19 cellular contexts compared by ENCODE assay signal in the genomic region with DNA sequence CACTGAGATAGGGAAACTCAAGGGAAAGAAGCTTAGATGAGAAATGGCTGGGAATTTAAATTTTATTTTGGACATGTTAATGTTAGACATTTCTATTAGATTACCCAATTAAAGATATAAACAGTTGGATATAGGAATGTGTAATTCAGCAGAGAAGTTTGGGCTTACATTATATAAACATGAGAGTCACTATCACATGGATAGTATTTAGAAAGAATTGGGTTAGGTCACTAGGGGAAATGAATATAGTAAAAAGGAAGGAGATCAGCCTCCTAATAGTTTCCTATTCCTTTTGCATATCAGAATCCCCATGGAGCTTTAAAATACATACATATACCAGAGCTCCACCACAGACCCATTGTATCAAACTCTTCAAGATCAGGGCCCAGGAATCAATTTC. TPM values are rescaled to one million over a fixed set of nuclear protein-coding genes. Genes with fewer than 3 reads are reported as not detected.
DNase-seq lines count a peak whose midpoint lies in the region; ATAC-seq and TF ChIP-seq lines count a peak whose summit lies in the region.
"Had no signal": no experiment of that assay in that cellular context is flagged by ENCODE, and none has a peak within 500 bp of the region (broad histone marks: within the 10 kb centered on the region; RNA-seq: fewer than 3 reads in every experiment).

No MANE protein-coding gene starts in this region.

- peak overlapping the region in 1 of 2 experiments; percentile 61; a peak in 1 of 4 replicates for H4K8ac ChIP-seq in IMR-90 (ENCODE audit: low read depth in 2 of 2, low read length in 2 of 2)

- H3K4me2 ChIP-seq in IMR-90 (ENCODE audit: low read depth, low read length) = peak overlapping the region; percentile 75
- H3K4me2 ChIP-seq in PC-9 = no peak overlapping the region
- H3K4me2 ChIP-seq: BLaER1 had no signal

- peak overlapping the region; percentile 77 for H2BK120ac ChIP-seq in IMR-90 (ENCODE audit: low read depth, low read length)

- no peaks in the 10 kb centered on the region for H3F3A ChIP-seq in PC-9 (ENCODE audit: insufficient read depth, low read depth)

- H3K27me3 ChIP-seq in AG04450 (ENCODE audit: control insufficient read depth, insufficient read depth, low read length) (no peaks in the 10 kb centered on the region), IMR-90 (ENCODE audit: control insufficient read depth, insufficient read depth, low read length) (0 out of 2 replicates have a peak, but pooled peaks cover 2% of the 10 kb centered on the region), PC-9 (ENCODE audit: insufficient read depth, low read depth) (no peaks in the 10 kb centered on the region), body of pancreas (no peaks in the 10 kb centered on the region)
- H3K27me3 ChIP-seq: BLaER1 had no signal

- H3K9me3 ChIP-seq in AG04450 (ENCODE audit: control insufficient read depth, insufficient read depth, low read length) = no peaks in the 10 kb centered on the region
- H3K9me3 ChIP-seq in IMR-90 (ENCODE audit: control insufficient read depth, insufficient read depth, low read length) = no peaks in the 10 kb centered on the region
- H3K9me3 ChIP-seq in PC-9 (ENCODE audit: insufficient read depth, low read depth) = no peaks in the 10 kb centered on the region
- H3K9me3 ChIP-seq in body of pancreas = no peaks in the 10 kb centered on the region
- H3K9me3 ChIP-seq: BLaER1 had no signal

- H4K20me1 ChIP-seq in IMR-90 (ENCODE audit: insufficient read depth, low read length) (no peaks in the 10 kb centered on the region), PC-9 (ENCODE audit: insufficient read depth) (no peaks in the 10 kb centered on the region)
- H4K20me1 ChIP-seq: BLaER1 had no signal

- no peak overlapping the region for H2BK5ac ChIP-seq in IMR-90 (ENCODE audit: low read depth, low read length, poor library complexity, severe bottlenecking)

- H2AK9ac ChIP-seq in IMR-90 (replicated peaks; ENCODE audit: low read depth, low read length, poor library complexity) = no peak overlapping the region

- CTCF ChIA-PET in AG04450 (lab: Charles Lee) = interaction anchor here (0.9 kb wide), 1 partner anchor 20 kb away, joined by 6 read pairs; the partner anchor contains the start of gene CXCL3
- CTCF ChIA-PET in IMR-90 (lab: Yijun Ruan, JAX) = interaction anchor here (1.4 kb wide), 1 partner anchor 21 kb away, joined by 3 read pairs; the partner anchor contains the start of gene CXCL3
- CTCF ChIA-PET in HEK293T (lab: Yijun Ruan, JAX) = no interaction called here
- CTCF ChIA-PET in PC-9 (lab: Charles Lee) = no interaction called here

- H2AK5ac ChIP-seq in IMR-90 (ENCODE audit: low read depth, low read length) = no peak overlapping the region

- H3K4me3 ChIP-seq in AG04450 (ENCODE audit: low read depth, low read length) (no peak overlapping the region), IMR-90 (ENCODE audit: insufficient read depth, low read depth, low read length) (no peak overlapping the region), PC-9 (no peak overlapping the region), body of pancreas (no peak overlapping the region)
- H3K4me3 ChIP-seq: BLaER1, GM12878, GM23248 had no signal

- ATAC-seq in IMR-90 (ENCODE audit: low read depth) (peak; percentile 94), body of pancreas (no peak)
- no peak for ATAC-seq in activated CD4-positive, CD25-positive, alpha-beta regulatory T cell treated with anti-CD3 and anti-CD28 coated beads, Interleukin-2, amount 50 U/mL, for 24 hours

- no TSS peak for BruUV-seq in IMR-90 (replicated peaks; lab: Mats Ljungman, UMichigan)
- BruUV-seq in PC-9 (replicated peaks; lab: Mats Ljungman, UMichigan) = no TSS peak

- TF ChIP-seq CTCF in AG04450 (IDR thresholded peaks at IDR 0.05; ENCODE audit: low read depth, low read length) (no peak), IMR-90 (conservative IDR thresholded peaks at IDR 0.05; ENCODE audit: low read depth, low read length) (no peak), PC-9 (conservative IDR thresholded peaks at IDR 0.05) (no peak), body of pancreas (IDR thresholded peaks at IDR 0.05) (no peak)

- H2AFZ ChIP-seq in IMR-90 (replicated peaks; ENCODE audit: low read length, poor library complexity) (no peak overlapping the region), PC-9 (no peak overlapping the region)
- H2AFZ ChIP-seq: GM23248 had no signal

- peak overlapping the region; percentile 38; the same call in 1 of the 2 replicates for H3K4ac ChIP-seq in IMR-90 (ENCODE audit: low read depth, low read length)

- no peak for TF ChIP-seq POLR2A in IMR-90 (IDR thresholded peaks at IDR 0.05; ENCODE audit: low read depth, low read length)
- TF ChIP-seq POLR2A in body of pancreas (IDR thresholded peaks at IDR 0.05) = no peak

- TF ChIP-seq RAD21 in IMR-90 (IDR thresholded peaks at IDR 0.05; ENCODE audit: low read length) = no peak

- H3K4me1 ChIP-seq in IMR-90 (ENCODE audit: control insufficient read depth, insufficient read depth, low read length) (peaks cover 12% of the 10 kb centered on the region), PC-9 (replicated peaks; ENCODE audit: insufficient read depth) (no peaks in the 10 kb centered on the region), body of pancreas (no peaks in the 10 kb centered on the region)
- H3K4me1 ChIP-seq: BLaER1 had no signal

- in situ Hi-C loops in IMR-90 (cut with MboI; ENCODE audit: low sequenced_read_pairs) = no loop called here

- H3K79me2 ChIP-seq in PC-9 (ENCODE audit: low read depth) = no peaks in the 10 kb centered on the region

- peaks cover 12% of the 10 kb centered on the region for H3K9me1 ChIP-seq in IMR-90 (ENCODE audit: insufficient read depth, low read length)

- peak; percentile 36 for DNase-seq in AG04450 (ENCODE audit: low read depth, low spot score)
- peak; percentile 82 for DNase-seq in IMR-90
- DNase-seq in fibroblast of peridontal ligament (ENCODE audit: extremely low read depth) = peak; percentile 72
- peak; percentile 19 to 36 for DNase-seq in lung microvascular endothelial cell (ENCODE audit: low read depth in 2 of 2)
- no peak for DNase-seq in HEK293T (ENCODE audit: extremely low spot score)
- DNase-seq in PC-9 = no peak
- DNase-seq in body of pancreas = no peak
- DNase-seq: Calu3; CD4-positive, alpha-beta T cell; DMS 273 treated with DMSO at 0.1 percent for 48 hours; GM23248 had no signal

- peak overlapping the region; percentile 81; the same call in 1 of the 2 replicates for H2BK20ac ChIP-seq in IMR-90 (ENCODE audit: low read depth, low read length)

- H3K23ac ChIP-seq in IMR-90 (ENCODE audit: low read depth, low read length) = peak overlapping the region; percentile 71

- H3K18ac ChIP-seq in IMR-90 (ENCODE audit: low read depth, low read length) = peak overlapping the region; percentile 48

- POLR2A ChIA-PET in AG04450 (lab: Yijun Ruan, JAX) (no interaction called here), IMR-90 (lab: Charles Lee; ENCODE audit: unreplicated experiment) (no interaction called here), HEK293T (lab: Yijun Ruan, JAX) (no interaction called here), PC-9 (lab: Charles Lee; ENCODE audit: unreplicated experiment) (no interaction called here)

- intact Hi-C loops in IMR-90 (cut with micrococcal nuclease) = no loop called here
- intact Hi-C loops in PC-9 (cut with micrococcal nuclease; ENCODE audit: unreplicated experiment) = no loop called here
- intact Hi-C loops in body of pancreas (cut with DNase I) = no loop called here

- no peak overlapping the region for H4K91ac ChIP-seq in IMR-90 (ENCODE audit: insufficient read depth, low read depth, low read length)

- H3K27ac ChIP-seq in AG04450 (ENCODE audit: low read depth, low read length) = no peak overlapping the region
- H3K27ac ChIP-seq in IMR-90 (ENCODE audit: insufficient read depth, low read length) = peak overlapping the region; percentile 64; the same call in 1 of the 2 replicates
- no peak overlapping the region for H3K27ac ChIP-seq in PC-9
- no peak overlapping the region for H3K27ac ChIP-seq in body of pancreas
- H3K27ac ChIP-seq: 22Rv1, BLaER1, GM23248 had no signal

- dilution Hi-C loops in IMR-90 (cut with HindIII; ENCODE audit: low sequenced_read_pairs, unreplicated experiment) = no loop called here

- no peak overlapping the region for H4K5ac ChIP-seq in IMR-90 (ENCODE audit: low read depth, low read length)

- H3K14ac ChIP-seq in IMR-90 (replicated peaks; ENCODE audit: low read depth, low read length) = peak overlapping the region; percentile 53; the same call in 1 of the 2 replicates

- H3K56ac ChIP-seq in IMR-90 (ENCODE audit: extremely low read depth, insufficient read depth, low read length) = no peak overlapping the region

- H3K9ac ChIP-seq in IMR-90 (ENCODE audit: low read depth, low read length) = no peak overlapping the region; the same call in 1 of the 2 replicates
- H3K9ac ChIP-seq: BLaER1, GM23248 had no signal

- H3K36me3 ChIP-seq in IMR-90 (ENCODE audit: control insufficient read depth, insufficient read depth, low read length) = no peaks in the 10 kb centered on the region
- H3K36me3 ChIP-seq in PC-9 (ENCODE audit: low read depth) = no peaks in the 10 kb centered on the region
- H3K36me3 ChIP-seq in body of pancreas (replicated peaks in 1 of 2; ENCODE audit: insufficient read depth in 1 of 2, low read depth in 2 of 2) = no peaks in the 10 kb centered on the region
- H3K36me3 ChIP-seq: BLaER1 had no signal

- H2BK15ac ChIP-seq in IMR-90 (ENCODE audit: low read depth, low read length) = no peak overlapping the region

- H3K79me1 ChIP-seq in IMR-90 (ENCODE audit: low read depth in 1 of 2, low read length in 2 of 2) = no peaks in the 10 kb centered on the region

- no peaks in the 10 kb centered on the region for H3K9me2 ChIP-seq in PC-9 (ENCODE audit: insufficient read depth)

RNA-seq across cellular contexts. Expression of gene CXCL5, which starts 19.6 kb away (rescaled TPM):
- polyA plus RNA-seq in AG04450 (2011; rRNA removed) (0.36 and 0.69 TPM in 2 replicates), IMR-90 (2012; rRNA removed) (0.14 and 0.22 TPM in 2 replicates)
- 0.22 TPM in 1 of 2 replicates, not detected in the other for polyA minus RNA-seq in AG04450 (2011; rRNA and poly(A)+ RNA removed)
- total RNA-seq in IMR-90 (2012; rRNA removed) (not detected in 2 replicates), lung microvascular endothelial cell (under 0.01 and 0.22 TPM in 2 replicates), PC-9 (2021) (not detected in 2 replicates), body of pancreas (not detected)
- polyA plus RNA-seq in IMR-90 (2012; cell fraction: cytosol; rRNA removed) = 0.11 and 0.18 TPM in 2 replicates
- polyA plus RNA-seq in IMR-90 (2012; cell fraction: nucleus; rRNA removed; ENCODE audit: low replicate concordance) = 0.04 and 0.05 TPM in 2 replicates
- total RNA-seq: A673; CD4-positive, alpha-beta T cell; Daoy; G401; GM12878; GM23248; HT-29 had no signal
- polyA plus RNA-seq: GM12878, GM23248 had no signal

RNA-seq across cellular contexts. Expression of gene CXCL3, which starts 20.4 kb away (rescaled TPM):
- polyA plus RNA-seq in AG04450 (2011; rRNA removed) = 0.43 and 0.74 TPM in 2 replicates
- 0.39 and 0.46 TPM in 2 replicates for polyA minus RNA-seq in AG04450 (2011; rRNA and poly(A)+ RNA removed)
- 0.18 TPM in 1 of 2 replicates, not detected in the other for total RNA-seq in IMR-90 (2012; rRNA removed)
- polyA plus RNA-seq in IMR-90 (2012; rRNA removed) = 0.27 and 0.74 TPM in 2 replicates
- polyA plus RNA-seq in IMR-90 (2012; cell fraction: cytosol; rRNA removed) = 0.17 and 0.76 TPM in 2 replicates
- polyA plus RNA-seq in IMR-90 (2012; cell fraction: nucleus; rRNA removed; ENCODE audit: low replicate concordance) = 3.2 and 4.3 TPM in 2 replicates
- 0.22 and 0.79 TPM in 2 replicates for total RNA-seq in lung microvascular endothelial cell
- total RNA-seq in PC-9 (2021) = not detected in 2 replicates
- total RNA-seq in body of pancreas = 1 to 10 TPM in 1 of 2 donors, not detected in 1; 1.6 TPM
- total RNA-seq: G401, GM12878, GM23248 had no signal
- polyA plus RNA-seq: GM12878 had no signal

RNA-seq across cellular contexts. Expression of gene PPBP, which starts 30.1 kb away (rescaled TPM):
- not detected in 2 replicates for polyA plus RNA-seq in AG04450 (2011; rRNA removed)
- polyA minus RNA-seq in AG04450 (2011; rRNA and poly(A)+ RNA removed) = not detected in 2 replicates
- not detected in 2 replicates for total RNA-seq in IMR-90 (2012; rRNA removed)
- polyA plus RNA-seq in IMR-90 (2012; rRNA removed) = not detected in 2 replicates
- polyA plus RNA-seq in IMR-90 (2012; cell fraction: cytosol; rRNA removed) = not detected in 2 replicates
- polyA plus RNA-seq in IMR-90 (2012; cell fraction: nucleus; rRNA removed; ENCODE audit: low replicate concordance) = not detected in 2 replicates
- total RNA-seq in lung microvascular endothelial cell = not detected in 2 replicates
- not detected in 2 replicates for total RNA-seq in PC-9 (2021)
- total RNA-seq in body of pancreas = not detected
- total RNA-seq: A673, Calu3, Daoy, G401, GM12878, GM23248, HT-29 had no signal
- polyA plus RNA-seq: GM12878, GM23248 had no signal

RNA-seq across cellular contexts. Expression of gene PF4, which starts 36.3 kb away (rescaled TPM):
- polyA plus RNA-seq in AG04450 (2011; rRNA removed) (not detected in 2 replicates), IMR-90 (2012; rRNA removed) (not detected in 2 replicates)
- polyA minus RNA-seq in AG04450 (2011; rRNA and poly(A)+ RNA removed) = not detected in 2 replicates
- total RNA-seq in IMR-90 (2012; rRNA removed) (not detected in 2 replicates), lung microvascular endothelial cell (not detected in 2 replicates), PC-9 (2021) (not detected in 2 replicates), body of pancreas (not detected)
- not detected in 2 replicates for polyA plus RNA-seq in IMR-90 (2012; cell fraction: cytosol; rRNA removed)
- polyA plus RNA-seq in IMR-90 (2012; cell fraction: nucleus; rRNA removed; ENCODE audit: low replicate concordance) = not detected in 2 replicates
- total RNA-seq: A673; CD4-positive, alpha-beta T cell; Daoy; G401; GM12878; GM23248 had no signal
- polyA plus RNA-seq: GM12878, GM23248 had no signal

Comparison
In these comparisons a context has a peak if more than half of its experiments do, and no peak if none do; other contexts are left out.
1. DNase-seq: peak in AG04450 (single experiment), IMR-90 (single experiment), fibroblast of peridontal ligament (single experiment) and lung microvascular endothelial cell (2 of 2); none in HEK293T (single experiment), PC-9 (0 of 2) and body of pancreas (0 of 4).
2. CTCF ChIA-PET loops: an anchor here in AG04450 (0.9 kb wide) and IMR-90 (1.4 kb wide); none called in HEK293T and PC-9.